ENCODE assay signal across 8 cellular contexts in the genomic region with DNA sequence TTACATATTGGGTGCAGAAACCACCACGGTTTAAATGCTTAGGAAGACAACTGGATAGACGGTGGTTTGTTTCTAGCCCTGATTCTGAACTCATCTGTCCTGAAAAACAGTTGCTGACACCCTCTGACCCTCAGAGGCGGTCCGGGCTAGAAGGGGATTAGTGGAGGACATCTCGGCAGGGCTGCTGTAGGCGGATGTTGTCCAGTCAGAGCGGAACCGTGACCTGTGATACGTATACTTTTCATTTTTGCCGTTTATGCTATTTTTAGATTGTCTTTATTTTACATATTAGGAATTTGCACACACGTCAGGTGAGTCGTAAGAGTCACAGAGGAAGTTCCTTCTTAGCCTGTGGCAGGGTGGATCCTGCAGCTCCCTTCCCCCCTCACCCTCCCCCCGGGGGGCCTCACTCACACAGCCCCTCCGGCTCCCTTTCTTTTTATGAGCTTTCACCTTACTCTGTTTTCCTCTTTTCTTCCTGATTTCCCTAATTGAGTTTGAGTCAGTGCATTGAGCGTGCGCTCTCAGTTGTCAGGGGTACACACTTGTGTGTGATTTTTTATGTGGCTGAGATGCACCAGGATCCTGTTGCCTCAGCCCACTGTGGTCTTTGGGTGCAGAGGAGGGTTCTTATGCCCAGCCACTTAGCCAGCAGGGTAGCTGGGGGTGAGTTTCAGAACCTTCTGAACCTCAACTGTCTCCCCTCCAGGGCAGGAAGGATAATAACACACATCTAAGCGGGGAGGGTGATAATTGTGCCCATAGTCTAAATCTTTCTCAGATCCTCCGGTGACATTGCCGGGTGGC.
DNase-seq lines count a peak whose midpoint lies in the region; ATAC-seq, FAIRE-seq and TF ChIP-seq lines count a peak whose summit lies in the region.

No MANE protein-coding gene starts in this region.

- peak overlapping the region; percentile 23 for H3K4me3 ChIP-seq in CD8-positive, alpha-beta T cell (ENCODE audit: low read depth, low read length)

- no peaks in the 10 kb centered on the region for H3K27me3 Mint-ChIP-seq in CD8-positive, alpha-beta T cell (ENCODE audit: low read depth)
- H3K27me3 Mint-ChIP-seq in T-cell (no peaks in the 10 kb centered on the region), memory B cell (no peaks in the 10 kb centered on the region), glutamatergic neuron (ENCODE audit: unreplicated experiment) (peaks cover 4% of the 10 kb centered on the region)

- peak in 3 of 7 experiments; percentile 27 to 52 (median 36) for DNase-seq in CD8-positive, alpha-beta T cell
- DNase-seq in T-cell (peak in 1 of 34 experiments; percentile 19), memory B cell (ENCODE audit: low spot score in 2 of 2) (no peak), frontal cortex (ENCODE audit: low spot score in 2 of 2) (no peak), RCC 7860 (ENCODE audit: low spot score) (no peak), HuH-7 (ENCODE audit: low spot score) (no peak), glutamatergic neuron (no peak)

- peaks cover 64% of the 10 kb centered on the region for H3K4me1 Mint-ChIP-seq in CD8-positive, alpha-beta T cell (ENCODE audit: low read depth)
- H3K4me1 Mint-ChIP-seq in T-cell (peaks cover 52 to 72% (median 70%) of the 10 kb centered on the region in 3 donors), memory B cell (peaks cover 18% of the 10 kb centered on the region), glutamatergic neuron (ENCODE audit: low read depth, unreplicated experiment) (peaks cover 23% of the 10 kb centered on the region)

- H3K4me3 Mint-ChIP-seq in CD8-positive, alpha-beta T cell, result peak overlapping the region; percentile 79
- H3K4me3 Mint-ChIP-seq in T-cell, result peak overlapping the region; percentile 50 to 77 (median 63)
- H3K4me3 Mint-ChIP-seq in memory B cell, result peak overlapping the region; percentile 66
- H3K4me3 Mint-ChIP-seq in glutamatergic neuron (ENCODE audit: unreplicated experiment), result no peak overlapping the region

- no peaks in the 10 kb centered on the region for H3K27me3 ChIP-seq in CD8-positive, alpha-beta T cell (ENCODE audit: insufficient read depth, low read length)

- FAIRE-seq in frontal cortex (lab: Jason Lieb, UNC) (no peak), RCC 7860 (lab: Jason Lieb, UNC) (no peak)

- no peak for TF ChIP-seq CTCF in CD8-positive, alpha-beta T cell (IDR thresholded peaks at IDR 0.05)
- TF ChIP-seq CTCF in glutamatergic neuron (IDR thresholded peaks at IDR 0.05; ENCODE audit: partially characterized antibody, unreplicated experiment), result no peak

- H3K27ac ChIP-seq in CD8-positive, alpha-beta T cell (ENCODE audit: low read depth, low read length), result peak overlapping the region; percentile 13

- ATAC-seq in CD8-positive, alpha-beta T cell, result peak; percentile 58
- peak; percentile 64 for ATAC-seq in GM21737 (IDR thresholded peaks at IDR 0.05; ENCODE audit: unreplicated experiment)
- ATAC-seq in T-cell (replicated peaks in 1 of 4), result peak; percentile 21 to 49 (median 41)
- peak; percentile 73 for ATAC-seq in memory B cell (ENCODE audit: low read depth)

- POLR2A ChIA-PET in CD8-positive, alpha-beta T cell (lab: Charles Lee), result interaction anchor here (0.8 to 2.4 kb wide), 8 partner anchors 9 to 131 kb away, joined by 3 to 17 read pairs (median 4); no protein-coding TSS in a partner anchor
- POLR2A ChIA-PET in T-cell (lab: Charles Lee), result interaction anchor here (0.6 kb wide), 2 partner anchors 17 to 1252 kb away, joined by 3 read pairs; no protein-coding TSS in a partner anchor

- no peaks in the 10 kb centered on the region for H3K9me3 ChIP-seq in CD8-positive, alpha-beta T cell (ENCODE audit: low read length)

- H3K9me3 Mint-ChIP-seq in CD8-positive, alpha-beta T cell, result no peaks in the 10 kb centered on the region
- H3K9me3 Mint-ChIP-seq in T-cell (no peaks in the 10 kb centered on the region), memory B cell (no peaks in the 10 kb centered on the region), glutamatergic neuron (ENCODE audit: unreplicated experiment) (peaks cover 2% of the 10 kb centered on the region)

- peaks cover 29% of the 10 kb centered on the region for H3K36me3 Mint-ChIP-seq in CD8-positive, alpha-beta T cell
- H3K36me3 Mint-ChIP-seq in T-cell, result peaks cover 21% of the 10 kb centered on the region
- peaks cover 13% of the 10 kb centered on the region for H3K36me3 Mint-ChIP-seq in memory B cell
- peaks cover 4% of the 10 kb centered on the region for H3K36me3 Mint-ChIP-seq in glutamatergic neuron (ENCODE audit: unreplicated experiment)

- CTCF ChIA-PET in CD8-positive, alpha-beta T cell (lab: Charles Lee), result interaction anchor here (0.7 to 2.7 kb wide), 9 partner anchors 9 to 205 kb away, joined by 3 to 15 read pairs (median 4); no protein-coding TSS in a partner anchor
- CTCF ChIA-PET in T-cell (lab: Charles Lee), result interaction anchor here in 1 of 2 donors (1.2 kb wide), 1 partner anchor 9 kb away, joined by 3 read pairs; no protein-coding TSS in a partner anchor

- H3K27ac Mint-ChIP-seq in CD8-positive, alpha-beta T cell, result peak overlapping the region; percentile 91
- peak overlapping the region; percentile 89 for H3K27ac Mint-ChIP-seq in T-cell
- H3K27ac Mint-ChIP-seq in memory B cell, result peak overlapping the region; percentile 67
- H3K27ac Mint-ChIP-seq in glutamatergic neuron (ENCODE audit: unreplicated experiment), result no peak overlapping the region

- intact Hi-C loops in CD8-positive, alpha-beta T cell (cut with DNase I, micrococcal nuclease), result no loop called here

- peaks cover 56% of the 10 kb centered on the region for H3K4me1 ChIP-seq in CD8-positive, alpha-beta T cell (ENCODE audit: insufficient read depth, low read length)

- H3K36me3 ChIP-seq in CD8-positive, alpha-beta T cell (ENCODE audit: insufficient read depth, low read length), result no peaks in the 10 kb centered on the region
